29 cellular contexts compared by ENCODE assay signal in genomic region chr15:72176155-72176554, GRCh38. TPM values are rescaled to one million over a fixed set of nuclear protein-coding genes. Genes with fewer than 3 reads are reported as not detected.
DNase-seq lines count a peak whose midpoint lies in the region; ATAC-seq and TF ChIP-seq lines count a peak whose summit lies in the region.
"Had no signal": no experiment of that assay in that cellular context is flagged by ENCODE, and none has a peak within 500 bp of the region (broad histone marks: within the 10 kb centered on the region; RNA-seq: fewer than 3 reads in every experiment).

No MANE protein-coding gene starts in this region.

- H3K27me3 ChIP-seq in mammary epithelial cell (ENCODE audit: insufficient read depth, low read length), result no peaks in the 10 kb centered on the region
- H3K27me3 ChIP-seq: BLaER1 treated with 17β-estradiol and CSF1 and Interleukin-3, amounts not matched to agents 10 nM and 100 nM; Peyer's patch; SJSA1; suprapubic skin had no signal

- peak overlapping the region; percentile 76 for H2AFZ ChIP-seq in mammary epithelial cell (ENCODE audit: low read depth, low read length)

- H3K79me2 ChIP-seq in mammary epithelial cell (ENCODE audit: insufficient read depth, low read length), result no peaks in the 10 kb centered on the region

- WGBS in mammary epithelial cell (ENCODE audit: low coverage, missing lambda C conversion rate), result 16% methylated on average over 6 of the region's 6 CpGs

- no peak for TF ChIP-seq CTCF in mammary epithelial cell (conservative IDR thresholded peaks at IDR 0.05 in 1 of 2, IDR thresholded peaks at IDR 0.05 in 1 of 2; ENCODE audit: extremely low read depth in 1 of 2, insufficient read depth in 1 of 2, low read depth in 1 of 2, low read length in 2 of 2)

- H3K36me3 ChIP-seq in mammary epithelial cell (ENCODE audit: insufficient read depth, low read length), result no peaks in the 10 kb centered on the region
- H3K36me3 ChIP-seq: BLaER1 treated with 17β-estradiol and CSF1 and Interleukin-3, amounts not matched to agents 10 nM and 100 nM; brain microvascular endothelial cell; Peyer's patch; SJSA1; suprapubic skin; WERI-Rb-1 had no signal

- dilution Hi-C loops in mammary epithelial cell (cut with HindIII; ENCODE audit: low sequenced_read_pairs), result no loop called here

- in situ Hi-C loops in mammary epithelial cell (cut with MboI; ENCODE audit: low sequenced_read_pairs in 2 of 2), result no loop called here

- ATAC-seq in sciatic nerve (peak; percentile 43), GM19455 (IDR thresholded peaks at IDR 0.05; ENCODE audit: unreplicated experiment) (no peak), HG03460 (IDR thresholded peaks at IDR 0.05; ENCODE audit: unreplicated experiment) (no peak)
- ATAC-seq: naive thymus-derived CD4-positive, alpha-beta T cell; psoas muscle had no signal

- H3K4me3 ChIP-seq in mammary epithelial cell (replicated peaks in 1 of 3; ENCODE audit: insufficient read depth in 1 of 3, low read depth in 2 of 3, low read length in 3 of 3), result no peak overlapping the region
- H3K4me3 ChIP-seq: BLaER1 treated with 17β-estradiol and CSF1 and Interleukin-3, amounts not matched to agents 10 nM and 100 nM; Peyer's patch; psoas muscle; SJSA1; suprapubic skin had no signal

- no peaks in the 10 kb centered on the region for H4K20me1 ChIP-seq in mammary epithelial cell (ENCODE audit: insufficient read depth, low read length)

- intact Hi-C loops in mammary epithelial cell (cut with micrococcal nuclease), result no loop called here
- intact Hi-C loops in sciatic nerve (cut with DNase I), result no loop called here

- no peaks in the 10 kb centered on the region for H3K9me3 ChIP-seq in mammary epithelial cell (replicated peaks; ENCODE audit: insufficient read depth, low read length)
- H3K9me3 ChIP-seq: BLaER1 treated with 17β-estradiol and CSF1 and Interleukin-3, amounts not matched to agents 10 nM and 100 nM; Peyer's patch; psoas muscle; SJSA1; suprapubic skin had no signal

- DNase-seq in AG20443 (ENCODE audit: low spot score), result peak; percentile 36
- DNase-seq in mammary epithelial cell, result no peak
- peak; percentile 50 for DNase-seq in medulla oblongata (ENCODE audit: extremely low spot score)
- DNase-seq in sciatic nerve (ENCODE audit: low spot score), result peak; percentile 60
- no peak for DNase-seq in RKO (ENCODE audit: low spot score)
- DNase-seq: activated CD4-positive, alpha-beta T cell treated with anti-CD3 and anti-CD28 coated beads, Interleukin-2, amount 10 ng/mL, durations not matched to agents 24 days and 14 days; activated CD8-positive, alpha-beta memory T cell treated with anti-CD3 and anti-CD28 coated beads for 24 hours; activated T-cell treated with anti-CD3 and anti-CD28 coated beads for 4 hours; amniotic stem cell; brain microvascular endothelial cell; COR-L47; DMS79; HCEC 1CT; hippocampal formation; naive thymus-derived CD4-positive, alpha-beta T cell; NCI-H1694 treated with DMSO at 0.1 percent for 48 hours; NCI-H446; NCI-H748 treated with DMSO at 0.1 percent for 48 hours; Peyer's patch; psoas muscle; stimulated activated naive CD4-positive, alpha-beta T cell treated with Interleukin-2 at 50 U/mL for 16 hours; WERI-Rb-1 had no signal

- peak overlapping the region; percentile 9 for H3K4me2 ChIP-seq in mammary epithelial cell (ENCODE audit: insufficient read depth, low read depth, low read length)
- H3K4me2 ChIP-seq: BLaER1 treated with 17β-estradiol and CSF1 and Interleukin-3, amounts not matched to agents 10 nM and 100 nM had no signal

- no peak overlapping the region for H3K27ac ChIP-seq in mammary epithelial cell (ENCODE audit: insufficient read depth, low read depth, low read length)
- H3K27ac ChIP-seq: BLaER1 treated with 17β-estradiol and CSF1 and Interleukin-3, amounts not matched to agents 10 nM and 100 nM; brain microvascular endothelial cell; Peyer's patch; psoas muscle; SJSA1; suprapubic skin; WERI-Rb-1 had no signal

- H3K9ac ChIP-seq in mammary epithelial cell (ENCODE audit: insufficient read depth, low read length), result no peak overlapping the region
- H3K9ac ChIP-seq: BLaER1 treated with 17β-estradiol and CSF1 and Interleukin-3, amounts not matched to agents 10 nM and 100 nM had no signal

- CTCF ChIA-PET in mammary epithelial cell (lab: Charles Lee; ENCODE audit: low non-redundant PET), result no interaction called here

- peaks cover 47% of the 10 kb centered on the region for H3K4me1 ChIP-seq in mammary epithelial cell (ENCODE audit: insufficient read depth, low read length)
- H3K4me1 ChIP-seq: psoas muscle, SJSA1 had no signal

- no TSS peak for BruUV-seq in mammary epithelial cell (replicated peaks; lab: Mats Ljungman, UMichigan)

RNA-seq across cellular contexts. Expression of gene GRAMD2A, which starts 21.4 kb away (rescaled TPM):
- total RNA-seq in mammary epithelial cell (10 to 100 TPM; 16.0 to 45.0 TPM), sciatic nerve (6.7 TPM)
- polyA plus RNA-seq in mammary epithelial cell, result 13.0 TPM
- polyA minus RNA-seq in mammary epithelial cell, result 14.2 TPM
- total RNA-seq: activated T-helper 2 cell treated with anti-CD3 and anti-CD28 coated beads, Interferon-gamma antibody, Interleukin-2, Interleukin-4, amounts not matched to agents 10 μg/mL and 5 μg/mL and 100 μg/mL, durations not matched to agents 14 hours and 24 hours and 36 hours; naive thymus-derived CD4-positive, alpha-beta T cell; psoas muscle; SJSA1 had no signal
- polyA plus RNA-seq: IgD-negative memory B cell; naive thymus-derived CD4-positive, alpha-beta T cell had no signal

RNA-seq across cellular contexts. Expression of gene PKM, which starts 54.8 kb away (rescaled TPM):
- total RNA-seq in mammary epithelial cell (1,000 to 10,000 TPM; 2,783 to 3,063 TPM), sciatic nerve (385 TPM)
- 3,498 TPM for polyA plus RNA-seq in mammary epithelial cell
- 5,832 TPM for polyA minus RNA-seq in mammary epithelial cell

RNA-seq across cellular contexts. Expression of gene SENP8, which starts 58.0 kb away (rescaled TPM):
- total RNA-seq in mammary epithelial cell, result 1 to 10 TPM; 2.7 to 4.0 TPM
- 2.0 TPM for polyA plus RNA-seq in mammary epithelial cell
- not detected for polyA minus RNA-seq in mammary epithelial cell
- 2.4 TPM for total RNA-seq in sciatic nerve

RNA-seq across cellular contexts. Expression of gene MYO9A, which starts 58.2 kb away (rescaled TPM):
- total RNA-seq in mammary epithelial cell (10 to 100 TPM; 43.2 to 55.2 TPM), sciatic nerve (98.7 TPM)
- 8.7 TPM for polyA plus RNA-seq in mammary epithelial cell
- 187 TPM for polyA minus RNA-seq in mammary epithelial cell

Comparison
In these comparisons a context has a peak if more than half of its experiments do, and no peak if none do; other contexts are left out.
1. DNase-seq: peak in AG20443 (single experiment), medulla oblongata (single experiment) and sciatic nerve (single experiment); none in mammary epithelial cell (single experiment) and RKO (single experiment).